In the genomic region with DNA sequence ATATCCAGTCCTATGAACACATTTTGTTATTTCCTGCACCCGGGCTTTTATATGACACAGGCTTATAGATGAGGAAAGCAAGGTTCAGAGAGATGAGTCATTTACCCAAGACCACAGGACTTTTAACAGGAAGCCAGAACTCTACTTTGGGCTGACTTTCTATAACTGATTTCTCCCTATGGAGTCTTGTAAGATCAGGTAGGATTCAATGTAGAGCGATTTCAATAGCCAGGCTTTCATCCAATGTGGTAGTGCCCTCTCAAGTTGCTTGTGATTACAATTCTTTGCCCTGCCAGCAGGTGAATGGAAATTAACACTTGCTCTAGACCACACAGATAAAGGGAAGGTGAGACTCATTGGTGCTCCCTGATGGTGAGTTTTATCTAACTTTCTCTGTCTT, we compare ENCODE assay signal across 16 cellular contexts.
DNase-seq lines count a peak whose midpoint lies in the region.
"Had no signal": no experiment of that assay in that cellular context is flagged by ENCODE, and none has a peak within 500 bp of the region (broad histone marks: within the 10 kb centered on the region; RNA-seq: fewer than 3 reads in every experiment).

No MANE protein-coding gene starts in this region.

- H3K27ac Mint-ChIP-seq in CD4-positive, alpha-beta memory T cell, result no peak overlapping the region
- H3K27ac Mint-ChIP-seq: IgD-negative memory B cell; T-helper 2 cell treated with Interferon-gamma antibody and Interleukin-4, amounts not matched to agents 5 μg/mL and 100 μg/mL, for 36 hours had no signal

- no peaks in the 10 kb centered on the region for H3K36me3 Mint-ChIP-seq in CD4-positive, alpha-beta memory T cell
- H3K36me3 Mint-ChIP-seq: IgD-negative memory B cell had no signal

- DNase-seq in NCI-H526 (lab: John Stamatoyannopoulos, UW) (peak; percentile 33 to 41), NCI-H526 treated with DMSO at 0.1 percent for 48 hours (lab: John Stamatoyannopoulos, UW) (no peak), NCI-H2107 (lab: John Stamatoyannopoulos, UW) (peak; percentile 29), astrocyte of the hippocampus (ENCODE audit: low read depth, low spot score) (peak; percentile 55), renal cortical epithelial cell (ENCODE audit: low read depth) (peak; percentile 92), NCI-H1694 (lab: John Stamatoyannopoulos, UW) (no peak), NCI-H1436 (lab: John Stamatoyannopoulos, UW) (no peak)
- no peak for DNase-seq in CD4-positive, alpha-beta memory T cell
- DNase-seq: activated CD4-positive, alpha-beta T cell treated with anti-CD3 and anti-CD28 coated beads, Interleukin-2, amount 50 U/mL, for 4 hours; amygdala; Calu3; NCI-H187; psoas muscle had no signal

- no peaks in the 10 kb centered on the region for H3K27me3 ChIP-seq in CD4-positive, alpha-beta memory T cell (ENCODE audit: insufficient read depth, low read length)
- H3K27me3 ChIP-seq: tibial nerve had no signal

- no peaks in the 10 kb centered on the region for H3K4me1 ChIP-seq in CD4-positive, alpha-beta memory T cell (ENCODE audit: insufficient read depth, low read length)
- H3K4me1 ChIP-seq: psoas muscle, tibial nerve had no signal

- POLR2A ChIA-PET in CD4-positive, alpha-beta memory T cell (lab: Charles Lee; ENCODE audit: partially characterized antibody), result no interaction called here

- intact Hi-C loops in CD4-positive, alpha-beta memory T cell (cut with micrococcal nuclease), result no loop called here

- H3K9me3 Mint-ChIP-seq in CD4-positive, alpha-beta memory T cell, result peaks cover 0 to 5% (median 0%) of the 10 kb centered on the region in 8 donors
- H3K9me3 Mint-ChIP-seq: T-helper 2 cell treated with Interferon-gamma antibody and Interleukin-4, amounts not matched to agents 5 μg/mL and 100 μg/mL, for 36 hours had no signal

- no peak overlapping the region for H3K4me3 Mint-ChIP-seq in CD4-positive, alpha-beta memory T cell
- H3K4me3 Mint-ChIP-seq: T-helper 2 cell treated with Interferon-gamma antibody and Interleukin-4, amounts not matched to agents 5 μg/mL and 100 μg/mL, for 36 hours had no signal

- H3K27ac ChIP-seq in CD4-positive, alpha-beta memory T cell (ENCODE audit: low read depth, low read length), result no peak overlapping the region
- H3K27ac ChIP-seq: psoas muscle, tibial nerve had no signal

- H3K4me1 Mint-ChIP-seq in CD4-positive, alpha-beta memory T cell, result no peaks in the 10 kb centered on the region
- H3K4me1 Mint-ChIP-seq: IgD-negative memory B cell had no signal

- no peak overlapping the region for H3K4me3 ChIP-seq in CD4-positive, alpha-beta memory T cell (ENCODE audit: low read length in 2 of 2)
- H3K4me3 ChIP-seq: psoas muscle, tibial nerve had no signal

- no peaks in the 10 kb centered on the region for H3K9me3 ChIP-seq in CD4-positive, alpha-beta memory T cell (ENCODE audit: control insufficient read depth in 1 of 2, low read length in 2 of 2)
- H3K9me3 ChIP-seq: psoas muscle, tibial nerve had no signal

- H3K27me3 Mint-ChIP-seq in CD4-positive, alpha-beta memory T cell, result no peaks in the 10 kb centered on the region
- H3K27me3 Mint-ChIP-seq: IgD-negative memory B cell had no signal

- CTCF ChIA-PET in CD4-positive, alpha-beta memory T cell (lab: Charles Lee; ENCODE audit: partially characterized antibody), result no interaction called here

- H3K36me3 ChIP-seq in CD4-positive, alpha-beta memory T cell (ENCODE audit: insufficient read depth, low read length), result no peaks in the 10 kb centered on the region
- H3K36me3 ChIP-seq: tibial nerve had no signal

Comparison
In these comparisons a context has a peak if more than half of its experiments do, and no peak if none do; other contexts are left out.
1. DNase-seq: peak in NCI-H526 (2 of 2), NCI-H2107 (single experiment), astrocyte of the hippocampus (single experiment) and renal cortical epithelial cell (single experiment); none in NCI-H526 treated with DMSO at 0.1 percent for 48 hours (single experiment), NCI-H1694 (single experiment), CD4-positive, alpha-beta memory T cell (0 of 5) and NCI-H1436 (single experiment).